In genomic region chr18:48990497-48991298, GRCh38 we compare ENCODE assay signal across 11 cellular contexts. TPM values are rescaled to one million over a fixed set of nuclear protein-coding genes. Genes with fewer than 3 reads are reported as not detected.
DNase-seq lines count a peak whose midpoint lies in the region; ATAC-seq and TF ChIP-seq lines count a peak whose summit lies in the region.
"Had no signal": no experiment of that assay in that cellular context is flagged by ENCODE, and none has a peak within 500 bp of the region (broad histone marks: within the 10 kb centered on the region; RNA-seq: fewer than 3 reads in every experiment).

No MANE protein-coding gene starts in this region.

- no peaks in the 10 kb centered on the region for H3K36me3 ChIP-seq in PC-3 (ENCODE audit: low read depth, low read length)

- peak overlapping the region; percentile 65 for H3K27ac ChIP-seq in PC-3 (ENCODE audit: low read length)
- H3K27ac ChIP-seq: parathyroid adenoma had no signal

- DNase-seq in AG20443 (ENCODE audit: low spot score) (peak; percentile 86), PC-3 (peak; percentile 60), dermis microvascular lymphatic vessel endothelial cell (ENCODE audit: low read depth in 2 of 2) (peak; percentile 9 to 61), myocyte (ENCODE audit: low read depth) (peak; percentile 65), NK-92 (lab: John Stamatoyannopoulos, UW; ENCODE audit: unreplicated experiment) (no peak), NCI-H524 (lab: John Stamatoyannopoulos, UW) (no peak), NCI-H510A (lab: John Stamatoyannopoulos, UW) (no peak)
- DNase-seq: CD4-positive, CD25-positive, alpha-beta regulatory T cell; NCI-H526 treated with DMSO at 0.1 percent for 48 hours had no signal

- no peaks in the 10 kb centered on the region for H3K79me2 ChIP-seq in PC-3 (ENCODE audit: low read length)
- H3K79me2 ChIP-seq: parathyroid adenoma had no signal

- H3K9ac ChIP-seq in PC-3 (ENCODE audit: low read length) = peak overlapping the region; percentile 33
- H3K9ac ChIP-seq: parathyroid adenoma had no signal

- peak overlapping the region; percentile 37; the same call in 1 of the 2 replicates for H3K4me2 ChIP-seq in PC-3 (ENCODE audit: low read length)

- intact Hi-C loops in PC-3 (cut with micrococcal nuclease) = no loop called here

- BruUV-seq in PC-3 (replicated peaks; lab: Mats Ljungman, UMichigan) = no TSS peak

- CTCF ChIA-PET in PC-3 (lab: Charles Lee) = interaction anchor here (0.5 kb wide), 1 partner anchor 441 kb away, joined by 3 read pairs; no protein-coding TSS in a partner anchor

- H3K4me3 ChIP-seq in PC-3 (ENCODE audit: low read length) = no peak overlapping the region

- no peak for TF ChIP-seq CTCF in PC-3 (conservative IDR thresholded peaks at IDR 0.05; ENCODE audit: low read depth, low read length)

- no peak overlapping the region for H2AFZ ChIP-seq in PC-3 (ENCODE audit: low read length)
- H2AFZ ChIP-seq: parathyroid adenoma had no signal

- ATAC-seq in PC-3 = peak; percentile 77
- ATAC-seq in GM21723 (IDR thresholded peaks at IDR 0.05; ENCODE audit: unreplicated experiment) = no peak

- POLR2A ChIA-PET in PC-3 (lab: Charles Lee; ENCODE audit: unreplicated experiment) = no interaction called here

- H3K27me3 ChIP-seq in PC-3 (ENCODE audit: low read length) = no peaks in the 10 kb centered on the region

- no peaks in the 10 kb centered on the region for H4K20me1 ChIP-seq in PC-3 (ENCODE audit: low read length)

- H3F3A ChIP-seq in PC-3 (ENCODE audit: low read length, unreplicated experiment) = no peaks in the 10 kb centered on the region

- H3K4me1 ChIP-seq in PC-3 (ENCODE audit: insufficient read depth, low read length) = peaks cover 48% of the 10 kb centered on the region
- H3K4me1 ChIP-seq: parathyroid adenoma had no signal

- H3K9me3 ChIP-seq in PC-3 (ENCODE audit: low read length) = no peaks in the 10 kb centered on the region

- no peaks in the 10 kb centered on the region for H3K9me2 ChIP-seq in PC-3 (replicated peaks; ENCODE audit: low read length)

RNA-seq across cellular contexts. Expression of gene SMAD7, which starts 39.9 kb away (rescaled TPM):
- total RNA-seq in PC-3 (2014; rRNA removed) (7.9 and 9.4 TPM in 2 replicates), dermis microvascular lymphatic vessel endothelial cell (2.4 and 4.9 TPM in 2 replicates), myocyte (2.7 and 3.0 TPM in 2 replicates)
- 24.2 TPM for polyA plus RNA-seq in myocyte (2012)

Comparison
In these comparisons a context has a peak if more than half of its experiments do, and no peak if none do; other contexts are left out.
1. DNase-seq: peak in AG20443 (single experiment), PC-3 (single experiment), dermis microvascular lymphatic vessel endothelial cell (2 of 2) and myocyte (single experiment); none in NK-92 (single experiment), NCI-H524 (0 of 2) and NCI-H510A (single experiment).